Comparison of ENCODE assay signal across 33 cellular contexts in the genomic region with DNA sequence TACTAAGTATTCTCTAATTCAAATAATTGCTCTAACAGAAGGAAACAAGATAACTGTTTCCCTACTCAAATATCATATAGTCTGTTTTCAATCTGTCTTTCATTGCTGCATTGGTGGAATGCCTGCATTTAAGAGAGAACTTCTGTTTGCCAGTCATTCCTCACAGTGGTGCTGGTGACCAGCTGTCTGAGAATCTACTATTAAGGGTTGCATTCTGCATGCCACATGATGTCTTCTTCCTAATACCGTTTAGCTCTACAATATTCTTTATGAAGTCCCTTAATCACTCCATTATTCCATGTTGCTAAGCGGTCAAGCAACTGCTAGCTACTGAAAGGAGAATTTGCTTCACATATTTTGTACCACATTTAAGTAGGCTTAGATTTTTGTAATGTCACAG.
"Had no signal": no experiment of that assay in that cellular context is flagged by ENCODE, and none has a peak within 500 bp of the region (broad histone marks: within the 10 kb centered on the region; RNA-seq: fewer than 3 reads in every experiment).

No MANE protein-coding gene starts in this region.

- H3K36me3 ChIP-seq: brain microvascular endothelial cell, ovary, prostate gland, sigmoid colon, stomach, thyroid gland, upper lobe of right lung had no signal

- H3K4me2 ChIP-seq: smooth muscle cell had no signal

- H3K27ac ChIP-seq: brain microvascular endothelial cell, coronary artery, dorsolateral prefrontal cortex, foreskin keratinocyte, ovary, prostate gland, sigmoid colon, stomach, thyroid gland, upper lobe of right lung, VCaP had no signal

- H3K4me3 ChIP-seq: coronary artery, dorsolateral prefrontal cortex, ovary, prostate gland, sigmoid colon, smooth muscle cell, stomach, thyroid gland, upper lobe of right lung had no signal

- ATAC-seq: effector memory CD8-positive, alpha-beta T cell; esophagus mucosa; foreskin keratinocyte; natural killer cell; stimulated activated memory B cell treated with anti-CD40 and anti-IgM and Interleukin-4, amounts not matched to agents 10 μg/mL and 1 μg/mL and 100 μg/mL, for 72 hours; upper lobe of right lung had no signal

- H3K4me1 ChIP-seq: foreskin keratinocyte, prostate gland, sigmoid colon, stomach, thyroid gland, upper lobe of right lung had no signal

- DNase-seq: activated CD4-positive, alpha-beta T cell treated with anti-CD3 and anti-CD28 coated beads for 4 hours; activated CD4-positive, alpha-beta T cell treated with anti-CD3 and anti-CD28 coated beads, Interleukin-2, amount 50 U/mL, for 48 hours; activated CD8-positive, alpha-beta memory T cell treated with anti-CD3 and anti-CD28 coated beads, Interleukin-2, amount 50 U/mL, for 4 hours; activated gamma-delta T cell; activated naive CD4-positive, alpha-beta T cell treated with anti-CD3 and anti-CD28 coated beads, Interleukin-2, amount 50 U/mL, for 16 hours; activated T-cell treated with anti-CD3 and anti-CD28 coated beads, Interleukin-2, amount 50 U/mL, for 24 hours; amniotic stem cell; brain microvascular endothelial cell; dorsolateral prefrontal cortex; effector memory CD8-positive, alpha-beta T cell; foreskin keratinocyte; midbrain; natural killer cell; ovary; retina; sigmoid colon; stimulated activated CD4-positive, alpha-beta T cell treated with anti-CD3 and anti-CD28 coated beads, Interleukin-1b, Interleukin-23, amount 100 ng/mL, for 48 hours; stimulated activated CD4-positive, alpha-beta T cell treated with anti-CD3 and anti-CD28 coated beads, Interleukin-4, amount 100 ng/mL, for 4 hours; stimulated activated CD8-positive, alpha-beta memory T cell treated with anti-CD3 and anti-CD28 coated beads, Interleukin-4, amount 100 ng/mL, for 48 hours; stomach; T-helper 9 cell; thyroid gland; upper lobe of right lung had no signal

- H3K9me3 ChIP-seq: prostate gland, sigmoid colon, thyroid gland, upper lobe of right lung had no signal

- H3K27me3 ChIP-seq: brain microvascular endothelial cell, foreskin keratinocyte, ovary, sigmoid colon, stomach, thyroid gland, upper lobe of right lung had no signal

- FAIRE-seq: astrocyte, endothelial cell of umbilical vein, islet of Langerhans, TTC549 had no signal
